8 cellular contexts compared by ENCODE assay signal in genomic region chrX:70433848-70434351, GRCh38. TPM values are rescaled to one million over a fixed set of nuclear protein-coding genes. Genes with fewer than 3 reads are reported as not detected.
DNase-seq lines count a peak whose midpoint lies in the region; ATAC-seq and TF ChIP-seq lines count a peak whose summit lies in the region.

No MANE protein-coding gene starts in this region.

- ATAC-seq in GM21423 (IDR thresholded peaks at IDR 0.05; ENCODE audit: unreplicated experiment) (peak; percentile 58), foreskin keratinocyte (peak; percentile 68), thoracic aorta (ENCODE audit: insufficient number of reproducible peaks, low FRiP score, low read depth) (peak; percentile 35)

- H3K4me3 ChIP-seq in neutrophil (ENCODE audit: low read depth in 1 of 2, low read length in 1 of 2) (peak overlapping the region; percentile 65 to 70), thoracic aorta (peak overlapping the region; percentile 88)

- DNase-seq in DMS114 treated with DMSO at 0.1 percent for 48 hours (lab: John Stamatoyannopoulos, UW; ENCODE audit: unreplicated experiment), result peak; percentile 23
- DNase-seq in HuH-7.5 (ENCODE audit: low spot score), result peak; percentile 67
- DNase-seq in RWPE1 (ENCODE audit: low spot score), result no peak
- DNase-seq in activated effector memory CD4-positive, alpha-beta T cell treated with Interleukin-2 at 50 U/mL for 16 hours, result peak; percentile 67
- DNase-seq in foreskin keratinocyte, result peak in 1 of 2 donors; percentile 54
- no peak for DNase-seq in thoracic aorta (ENCODE audit: low spot score)

- H3K36me3 ChIP-seq in neutrophil (no peaks in the 10 kb centered on the region), thoracic aorta (no peaks in the 10 kb centered on the region)

- H3K27ac ChIP-seq in RWPE1 (peak overlapping the region; percentile 73), foreskin keratinocyte (no peak overlapping the region), neutrophil (no peak overlapping the region), thoracic aorta (peak overlapping the region; percentile 97 to 99)

- POLR2A ChIA-PET in RWPE1 (lab: Yijun Ruan, JAX; ENCODE audit: low non-redundant PET), result no interaction called here

- H3K4me1 ChIP-seq in foreskin keratinocyte (peaks cover 7% of the 10 kb centered on the region), neutrophil (ENCODE audit: control insufficient read depth in 1 of 2, insufficient read depth in 1 of 2, low read depth in 1 of 2, low read length in 1 of 2) (peaks cover 0 to 6% of the 10 kb centered on the region in 2 experiments), thoracic aorta (ENCODE audit: control insufficient read depth in 1 of 2, low read depth in 2 of 2) (peaks cover 2 to 20% of the 10 kb centered on the region in 2 donors)

- CTCF ChIA-PET in RWPE1 (lab: Yijun Ruan, JAX), result interaction anchor here (0.5 to 1.3 kb wide), 5 partner anchors 19 to 225 kb away, joined by 3 to 7 read pairs (median 3); no protein-coding TSS in a partner anchor

- TF ChIP-seq CTCF in RWPE1 (conservative IDR thresholded peaks at IDR 0.05; ENCODE audit: low read depth) (peak; percentile 64), foreskin keratinocyte (conservative IDR thresholded peaks at IDR 0.05) (peak; percentile 77), neutrophil (IDR thresholded peaks at IDR 0.05) (peak; percentile 17), thoracic aorta (IDR thresholded peaks at IDR 0.05) (peak; percentile 71)

- no peaks in the 10 kb centered on the region for H3K9me3 ChIP-seq in neutrophil
- no peaks in the 10 kb centered on the region for H3K9me3 ChIP-seq in thoracic aorta

- H3K27me3 ChIP-seq in foreskin keratinocyte (no peaks in the 10 kb centered on the region), neutrophil (peaks cover 53% of the 10 kb centered on the region), thoracic aorta (replicated peaks; ENCODE audit: insufficient read depth) (no peaks in the 10 kb centered on the region)

RNA-seq across cellular contexts. Expression of gene DLG3, which starts 10.7 kb away (rescaled TPM):
- total RNA-seq in foreskin keratinocyte (12.4 and 12.8 TPM in 2 replicates), thoracic aorta (10 to 100 TPM; 17.3 to 18.7 TPM)
- polyA plus RNA-seq in foreskin keratinocyte, result 4.5 and 4.6 TPM in 2 replicates

RNA-seq across cellular contexts. Expression of gene GDPD2, which starts 10.8 kb away (rescaled TPM):
- total RNA-seq in foreskin keratinocyte (0.14 and 0.17 TPM in 2 replicates), thoracic aorta (not detected)
- polyA plus RNA-seq in foreskin keratinocyte, result 0.04 and 0.09 TPM in 2 replicates

Comparison
In these comparisons a context has a peak if more than half of its experiments do, and no peak if none do; other contexts are left out.
1. DNase-seq: peak in DMS114 treated with DMSO at 0.1 percent for 48 hours (single experiment), HuH-7.5 (single experiment) and activated effector memory CD4-positive, alpha-beta T cell treated with Interleukin-2 at 50 U/mL for 16 hours (single experiment); none in RWPE1 (single experiment) and thoracic aorta (single experiment).
2. H3K27ac ChIP-seq: peak in RWPE1 (single experiment) and thoracic aorta (2 of 2); none in foreskin keratinocyte (single experiment) and neutrophil (single experiment).
3. CTCF ChIP-seq: peak in every context shown above with its lines; median percentile 77 in foreskin keratinocyte; 71 in thoracic aorta; 64 in RWPE1; 17 in neutrophil.
4. Peak in every context shown above with its lines, with median percentiles within 50 percentile points of each other: ATAC-seq.